Comparison of ENCODE assay signal across 8 cellular contexts in the genomic region with DNA sequence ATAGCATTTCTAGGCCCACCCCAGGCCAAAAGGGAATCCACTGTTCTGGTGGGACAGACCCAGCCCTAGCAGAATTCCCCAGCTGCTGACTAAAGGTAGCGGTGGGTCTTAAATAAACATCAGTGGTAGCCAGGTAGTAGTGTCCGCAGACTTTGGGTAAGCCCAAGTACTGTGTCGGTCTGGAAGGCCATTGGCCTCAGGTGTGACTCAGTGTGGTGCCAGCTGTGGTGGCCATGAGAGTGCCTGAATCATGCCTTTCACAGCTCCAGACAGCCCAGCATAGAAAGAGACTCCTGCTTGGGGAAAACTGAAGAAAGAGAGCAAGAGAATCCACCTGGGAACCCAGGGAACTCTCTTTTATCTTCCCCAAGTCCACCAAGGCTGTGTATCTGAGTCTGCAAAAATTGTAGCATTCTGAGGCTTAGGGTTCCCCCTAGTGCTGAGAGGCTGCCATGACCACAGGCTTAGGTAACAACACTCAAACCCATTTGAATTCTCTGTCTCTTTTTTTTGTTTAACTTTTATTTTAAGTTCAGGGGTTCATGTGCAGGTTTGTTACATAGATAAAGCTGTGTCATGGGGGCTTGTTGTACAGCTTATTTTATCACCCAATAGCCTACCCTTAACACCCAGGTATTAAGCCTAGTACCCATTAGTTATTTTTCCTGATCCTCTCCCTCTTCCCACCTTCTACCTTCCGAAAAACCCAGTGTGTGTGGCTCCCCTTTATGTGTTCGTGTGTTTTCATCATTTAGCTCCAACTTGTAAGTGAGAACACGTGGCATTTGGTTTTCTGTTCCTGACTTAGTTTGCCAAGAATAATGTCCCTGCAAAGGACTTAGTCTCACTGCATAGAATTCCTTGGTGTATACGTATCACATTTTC. TPM values are rescaled to one million over a fixed set of nuclear protein-coding genes. Genes with fewer than 3 reads are reported as not detected.
A peak's percentile ranks its signal among the peaks of the same experiment; 100 is the strongest.
DNase-seq lines count a peak whose midpoint lies in the region; ATAC-seq and TF ChIP-seq lines count a peak whose summit lies in the region.

No MANE protein-coding gene starts in this region.

- H3K9me3 ChIP-seq in OCI-LY7 (ENCODE audit: low read length) (no peaks in the 10 kb centered on the region), parathyroid adenoma (ENCODE audit: control insufficient read depth, low read length) (no peaks in the 10 kb centered on the region)

- no TSS peak for BruUV-seq in OCI-LY7 (replicated peaks; lab: Mats Ljungman, UMichigan)

- intact Hi-C loops in OCI-LY7 (cut with micrococcal nuclease; ENCODE audit: unreplicated experiment) = loop anchor here (1.0 to 5.0 kb wide), 3 partner anchors 178 to 318 kb away; no protein-coding TSS in a partner anchor
- intact Hi-C loops in activated T-helper 2 cell treated with anti-CD3 and anti-CD28 coated beads, Interferon-gamma antibody, Interleukin-2, Interleukin-4, amounts not matched to agents 10 μg/mL and 5 μg/mL and 100 μg/mL, durations not matched to agents 14 hours and 24 hours and 36 hours (cut with micrococcal nuclease) = loop anchor here (1.0 to 10.0 kb wide), 2 partner anchors 174 to 241 kb away; no protein-coding TSS in a partner anchor

- no peaks in the 10 kb centered on the region for H3K9me2 ChIP-seq in OCI-LY7 (ENCODE audit: insufficient read depth, low read length)

- peaks cover 2% of the 10 kb centered on the region for H3K27me3 Mint-ChIP-seq in activated T-helper 2 cell treated with anti-CD3 and anti-CD28 coated beads, Interferon-gamma antibody, Interleukin-2, Interleukin-4, amounts not matched to agents 10 μg/mL and 5 μg/mL and 100 μg/mL, durations not matched to agents 14 hours and 24 hours and 36 hours (ENCODE audit: low read depth)

- H3K79me2 ChIP-seq in OCI-LY7 (ENCODE audit: insufficient read depth, low read depth, low read length) (no peaks in the 10 kb centered on the region), parathyroid adenoma (no peaks in the 10 kb centered on the region)

- H3K4me3 ChIP-seq in OCI-LY7 (ENCODE audit: low read depth, low read length, poor library complexity, severe bottlenecking) = no peak overlapping the region
- H3K4me3 ChIP-seq in parathyroid adenoma (ENCODE audit: low read depth, low read length) = no peak overlapping the region

- no peaks in the 10 kb centered on the region for H3K27me3 ChIP-seq in parathyroid adenoma (ENCODE audit: control insufficient read depth, insufficient read depth, low read length)

- ATAC-seq in HG03342 (IDR thresholded peaks at IDR 0.05; ENCODE audit: unreplicated experiment) (peak; percentile 56), GM19328 (IDR thresholded peaks at IDR 0.05; ENCODE audit: unreplicated experiment) (no peak)

- H3K27ac ChIP-seq in OCI-LY7 (ENCODE audit: low read depth, low read length, poor library complexity, severe bottlenecking) = no peak overlapping the region
- no peak overlapping the region for H3K27ac ChIP-seq in parathyroid adenoma

- H2AFZ ChIP-seq in OCI-LY7 (ENCODE audit: low read length) = no peak overlapping the region
- no peak overlapping the region for H2AFZ ChIP-seq in parathyroid adenoma

- H3K4me2 ChIP-seq in OCI-LY7 (ENCODE audit: low read length) (no peak overlapping the region), parathyroid adenoma (ENCODE audit: low read length) (no peak overlapping the region)

- H3K4me3 Mint-ChIP-seq in activated T-helper 2 cell treated with anti-CD3 and anti-CD28 coated beads, Interferon-gamma antibody, Interleukin-2, Interleukin-4, amounts not matched to agents 10 μg/mL and 5 μg/mL and 100 μg/mL, durations not matched to agents 14 hours and 24 hours and 36 hours (ENCODE audit: low read depth) = no peak overlapping the region

- DNase-seq in GM10248 (ENCODE audit: extremely low spot score) (peak; percentile 55), OCI-LY7 (ENCODE audit: low spot score) (peak; percentile 54), germinal center (ENCODE audit: low spot score) (peak; percentile 47), cerebellar nuclear complex (lab: John Stamatoyannopoulos, UW) (no peak)
- peak; percentile 31 for DNase-seq in activated T-helper 2 cell treated with anti-CD3 and anti-CD28 coated beads, Interferon-gamma antibody, Interleukin-2, Interleukin-4, amounts not matched to agents 10 μg/mL and 5 μg/mL and 100 μg/mL, durations not matched to agents 14 hours and 24 hours and 36 hours (ENCODE audit: low spot score)

- H3K4me1 Mint-ChIP-seq in activated T-helper 2 cell treated with anti-CD3 and anti-CD28 coated beads, Interferon-gamma antibody, Interleukin-2, Interleukin-4, amounts not matched to agents 10 μg/mL and 5 μg/mL and 100 μg/mL, durations not matched to agents 14 hours and 24 hours and 36 hours (ENCODE audit: low read depth) = no peaks in the 10 kb centered on the region

- CTCF ChIA-PET in GM10248 (lab: Yijun Ruan, JAX) = interaction anchor here (0.9 to 5.5 kb wide), 14 partner anchors 16 to 253 kb away, joined by 3 to 24 read pairs (median 3); a partner anchor contains a TSS
- CTCF ChIA-PET in OCI-LY7 (lab: Charles Lee; ENCODE audit: unreplicated experiment) = no interaction called here

- no peaks in the 10 kb centered on the region for H3K36me3 Mint-ChIP-seq in activated T-helper 2 cell treated with anti-CD3 and anti-CD28 coated beads, Interferon-gamma antibody, Interleukin-2, Interleukin-4, amounts not matched to agents 10 μg/mL and 5 μg/mL and 100 μg/mL, durations not matched to agents 14 hours and 24 hours and 36 hours (ENCODE audit: low read depth)

- H4K20me1 ChIP-seq in OCI-LY7 (ENCODE audit: insufficient read depth, low read length) = no peaks in the 10 kb centered on the region

- H3K9me3 Mint-ChIP-seq in activated T-helper 2 cell treated with anti-CD3 and anti-CD28 coated beads, Interferon-gamma antibody, Interleukin-2, Interleukin-4, amounts not matched to agents 10 μg/mL and 5 μg/mL and 100 μg/mL, durations not matched to agents 14 hours and 24 hours and 36 hours = no peaks in the 10 kb centered on the region

- POLR2A ChIA-PET in GM10248 (lab: Yijun Ruan, JAX) (no interaction called here), OCI-LY7 (lab: Charles Lee) (interaction anchor here (0.5 kb wide), 1 partner anchor 1370 kb away, joined by 3 read pairs; no protein-coding TSS in a partner anchor)

- no peak overlapping the region for H3K9ac ChIP-seq in parathyroid adenoma

- no peak overlapping the region for H3K27ac Mint-ChIP-seq in activated T-helper 2 cell treated with anti-CD3 and anti-CD28 coated beads, Interferon-gamma antibody, Interleukin-2, Interleukin-4, amounts not matched to agents 10 μg/mL and 5 μg/mL and 100 μg/mL, durations not matched to agents 14 hours and 24 hours and 36 hours

- H3K36me3 ChIP-seq in OCI-LY7 (ENCODE audit: insufficient read depth, low read length) = no peaks in the 10 kb centered on the region
- H3K36me3 ChIP-seq in parathyroid adenoma (ENCODE audit: control insufficient read depth, insufficient read depth, low read length) = no peaks in the 10 kb centered on the region

- TF ChIP-seq CTCF in GM10248 (IDR thresholded peaks at IDR 0.05; ENCODE audit: control extremely low read depth, extremely low read depth, low read depth, missing control alignments) = peak; percentile 76
- peak; percentile 85 for TF ChIP-seq CTCF in OCI-LY7 (conservative IDR thresholded peaks at IDR 0.05; ENCODE audit: low read length)
- peak; percentile 81 for TF ChIP-seq CTCF in parathyroid adenoma (IDR thresholded peaks at IDR 0.05)

- H3K4me1 ChIP-seq in OCI-LY7 (ENCODE audit: insufficient read depth, low read length, poor library complexity, severe bottlenecking) = no peaks in the 10 kb centered on the region
- no peaks in the 10 kb centered on the region for H3K4me1 ChIP-seq in parathyroid adenoma

RNA-seq across cellular contexts. Expression of a gene that starts 16.7 kb away (rescaled TPM):
- total RNA-seq in OCI-LY7 (2014; rRNA removed; shearing (Covaris generic)) = not detected in 2 replicates
- total RNA-seq in OCI-LY7 (2022) = not detected in 2 replicates
- not detected in 2 replicates for total RNA-seq in activated T-helper 2 cell treated with anti-CD3 and anti-CD28 coated beads, Interferon-gamma antibody, Interleukin-2, Interleukin-4, amounts not matched to agents 10 μg/mL and 5 μg/mL and 100 μg/mL, durations not matched to agents 14 hours and 24 hours and 36 hours

RNA-seq across cellular contexts. Expression of a gene that starts 43.0 kb away (rescaled TPM):
- not detected in 2 replicates for total RNA-seq in OCI-LY7 (2014; rRNA removed; shearing (Covaris generic))
- total RNA-seq in OCI-LY7 (2022) = not detected in 2 replicates
- not detected in 2 replicates for total RNA-seq in activated T-helper 2 cell treated with anti-CD3 and anti-CD28 coated beads, Interferon-gamma antibody, Interleukin-2, Interleukin-4, amounts not matched to agents 10 μg/mL and 5 μg/mL and 100 μg/mL, durations not matched to agents 14 hours and 24 hours and 36 hours

Comparison
In these comparisons a context has a peak if more than half of its experiments do, and no peak if none do; other contexts are left out.
1. DNase-seq: peak in GM10248 (single experiment), OCI-LY7 (single experiment), activated T-helper 2 cell treated with anti-CD3 and anti-CD28 coated beads, Interferon-gamma antibody, Interleukin-2, Interleukin-4, amounts not matched to agents 10 μg/mL and 5 μg/mL and 100 μg/mL, durations not matched to agents 14 hours and 24 hours and 36 hours (single experiment) and germinal center (single experiment); none in cerebellar nuclear complex (0 of 2).
2. Peak in every context shown above with its lines, with median percentiles within 50 percentile points of each other: CTCF ChIP-seq.